Comparison of ENCODE assay signal across 9 cellular contexts in genomic region chr6:169172435-169172834, GRCh38.
DNase-seq lines count a peak whose midpoint lies in the region; ATAC-seq and TF ChIP-seq lines count a peak whose summit lies in the region.
"Had no signal": no experiment of that assay in that cellular context is flagged by ENCODE, and none has a peak within 500 bp of the region (broad histone marks: within the 10 kb centered on the region; RNA-seq: fewer than 3 reads in every experiment).

No MANE protein-coding gene starts in this region.

- H3K27me3 Mint-ChIP-seq in type B pancreatic cell, result no peaks in the 10 kb centered on the region

- H3K4ac ChIP-seq in trophoblast cell (ENCODE audit: low read depth, low read length), result no peak overlapping the region

- no peak overlapping the region for H3K4me3 Mint-ChIP-seq in type B pancreatic cell

- no peak overlapping the region for H3K27ac Mint-ChIP-seq in type B pancreatic cell

- whole genome bisulfite sequencing in trophoblast cell (ENCODE audit: extremely low coverage, insufficient coverage, insufficient read length), result no CpG with 5 or more reads among the region's 13 CpGs

- ATAC-seq in HG03469 (IDR thresholded peaks at IDR 0.05; ENCODE audit: unreplicated experiment) (no peak), GM21737 (IDR thresholded peaks at IDR 0.05; ENCODE audit: unreplicated experiment) (no peak), HG02759 (IDR thresholded peaks at IDR 0.05; ENCODE audit: unreplicated experiment) (no peak)

- H3K4me2 ChIP-seq in trophoblast cell (ENCODE audit: low read length), result no peak overlapping the region

- H2BK120ac ChIP-seq in trophoblast cell (ENCODE audit: insufficient read depth, low read length, poor library complexity), result no peak overlapping the region

- TF ChIP-seq CTCF in fibroblast of pulmonary artery (IDR thresholded peaks at IDR 0.05; ENCODE audit: low read length, missing control alignments) (no peak), type B pancreatic cell (conservative IDR thresholded peaks at IDR 0.05) (no peak)

- no peaks in the 10 kb centered on the region for H3K36me3 Mint-ChIP-seq in type B pancreatic cell

- H3K27ac ChIP-seq in SJCRH30 (peak overlapping the region; percentile 33), trophoblast cell (ENCODE audit: low read depth, low read length) (no peak overlapping the region)

- no peak overlapping the region for H3K14ac ChIP-seq in trophoblast cell (ENCODE audit: low read length)

- H3K9ac ChIP-seq in trophoblast cell (ENCODE audit: low read length), result no peak overlapping the region

- DNase-seq in ELR (ENCODE audit: low read depth) (peak; percentile 97), SJCRH30 (peak; percentile 76 to 77), fibroblast of pulmonary artery (ENCODE audit: low read depth) (peak; percentile 89), trophoblast cell (peak; percentile 92 to 95), type B pancreatic cell (ENCODE audit: extremely low spot score, unreplicated experiment) (no peak)
- DNase-seq: DMS 273 treated with DMSO at 0.1 percent for 48 hours had no signal

- no peak overlapping the region for H2AFZ ChIP-seq in trophoblast cell (ENCODE audit: insufficient read depth, low read length, poor library complexity)

- H3K23ac ChIP-seq in trophoblast cell (ENCODE audit: low read length), result no peak overlapping the region

- peak overlapping the region; percentile 63 for H2BK12ac ChIP-seq in trophoblast cell (ENCODE audit: low read length)

- peaks cover 3% of the 10 kb centered on the region for H3K79me2 ChIP-seq in trophoblast cell (ENCODE audit: control insufficient read depth, insufficient read depth, low read length, poor library complexity)

- peaks cover 79% of the 10 kb centered on the region for H3K4me1 ChIP-seq in SJCRH30
- H3K4me1 ChIP-seq in trophoblast cell (ENCODE audit: control insufficient read depth in 1 of 2, insufficient read depth in 2 of 2, low read length in 2 of 2), result peaks cover 13 to 21% of the 10 kb centered on the region in 2 experiments

- peak overlapping the region; percentile 40 for H4K91ac ChIP-seq in trophoblast cell (ENCODE audit: low read depth, low read length)

- no peak overlapping the region for H4K8ac ChIP-seq in trophoblast cell (ENCODE audit: low read depth, low read length)

- H3K4me3 ChIP-seq in SJCRH30 (no peak overlapping the region), fibroblast of pulmonary artery (replicated peaks; ENCODE audit: low read depth, low read length) (no peak overlapping the region), trophoblast cell (ENCODE audit: low read depth, low read length) (no peak overlapping the region)

- no peak overlapping the region for H4K12ac ChIP-seq in trophoblast cell (ENCODE audit: low read depth, low read length)

- peaks cover 15% of the 10 kb centered on the region for H3K4me1 Mint-ChIP-seq in type B pancreatic cell (ENCODE audit: unreplicated experiment)

- H3K9me3 ChIP-seq in SJCRH30 (replicated peaks), result no peaks in the 10 kb centered on the region
- no peaks in the 10 kb centered on the region for H3K9me3 ChIP-seq in trophoblast cell (ENCODE audit: insufficient read depth, low read depth, low read length)

- peaks cover 20% of the 10 kb centered on the region for H3K79me1 ChIP-seq in trophoblast cell (ENCODE audit: low read length)

- H3K36me3 ChIP-seq in SJCRH30 (peaks cover 48% of the 10 kb centered on the region), trophoblast cell (ENCODE audit: control insufficient read depth in 1 of 2, insufficient read depth in 2 of 2, low read length in 2 of 2) (no peaks in the 10 kb centered on the region)

- H2AK5ac ChIP-seq in trophoblast cell (ENCODE audit: low read length), result no peak overlapping the region

- peaks cover 5% of the 10 kb centered on the region for H3K9me3 Mint-ChIP-seq in type B pancreatic cell

- H3K18ac ChIP-seq in trophoblast cell (ENCODE audit: low read length), result no peak overlapping the region

- no peak overlapping the region for H2BK5ac ChIP-seq in trophoblast cell (ENCODE audit: low read depth, low read length, poor library complexity)

- H3K27me3 ChIP-seq in SJCRH30 (no peaks in the 10 kb centered on the region), trophoblast cell (ENCODE audit: insufficient read depth, low read length) (no peaks in the 10 kb centered on the region)
